ENCODE assay signal across 17 cellular contexts in genomic region chr13:110885966-110886365, GRCh38. TPM values are rescaled to one million over a fixed set of nuclear protein-coding genes. Genes with fewer than 3 reads are reported as not detected.
DNase-seq lines count a peak whose midpoint lies in the region; ATAC-seq and TF ChIP-seq lines count a peak whose summit lies in the region.
"Had no signal": no experiment of that assay in that cellular context is flagged by ENCODE, and none has a peak within 500 bp of the region (broad histone marks: within the 10 kb centered on the region; RNA-seq: fewer than 3 reads in every experiment).

No MANE protein-coding gene starts in this region.

- in situ Hi-C loops in brain microvascular endothelial cell (cut with HindIII; ENCODE audit: low pct_ligation_motif_present, low sequenced_read_pairs): no loop called here

- no peak overlapping the region for H3K4me3 ChIP-seq in brain microvascular endothelial cell (ENCODE audit: low read depth, low read length)
- H3K4me3 ChIP-seq in mucosa of descending colon: no peak overlapping the region
- no peak overlapping the region for H3K4me3 ChIP-seq in upper lobe of left lung

- H3K36me3 ChIP-seq in brain microvascular endothelial cell (replicated peaks) (no peaks in the 10 kb centered on the region), mucosa of descending colon (ENCODE audit: low read depth) (no peaks in the 10 kb centered on the region), upper lobe of left lung (peaks cover 0 to under 1% (median 0%) of the 10 kb centered on the region in 4 donors)

- TF ChIP-seq CTCF in brain microvascular endothelial cell (IDR thresholded peaks at IDR 0.05; ENCODE audit: low read depth, low read length, missing control alignments) (peak; percentile 23), mucosa of descending colon (IDR thresholded peaks at IDR 0.05) (no peak), upper lobe of left lung (IDR thresholded peaks at IDR 0.05) (no peak)

- DNase-seq in COLO668 (lab: John Stamatoyannopoulos, UW; ENCODE audit: unreplicated experiment): peak; percentile 37
- DNase-seq in HT-29 (ENCODE audit: low spot score): peak; percentile 60
- DNase-seq in brain microvascular endothelial cell: no peak
- DNase-seq in mucosa of descending colon: no peak
- no peak for DNase-seq in upper lobe of left lung
- no peak for DNase-seq in NCI-H748 (lab: John Stamatoyannopoulos, UW; ENCODE audit: unreplicated experiment)
- no peak for DNase-seq in activated naive CD4-positive, alpha-beta T cell (lab: John Stamatoyannopoulos, UW)
- DNase-seq: activated CD4-positive, CD25-positive, alpha-beta regulatory T cell treated with anti-CD3 and anti-CD28 coated beads, Interleukin-2, amount 50 U/mL, for 72 hours; activated naive CD4-positive, alpha-beta T cell treated with anti-CD3 and anti-CD28 coated beads for 36 hours; AML-193; effector CD4-positive, alpha-beta T cell; hippocampal formation; NCI-H1694; stimulated activated CD4-positive, alpha-beta T cell treated with anti-CD3 and anti-CD28 coated beads, Interleukin-15, amount 100 ng/mL, for 24 hours; T-helper 17 cell had no signal

- peaks cover 10% of the 10 kb centered on the region for H3K4me1 ChIP-seq in mucosa of descending colon (ENCODE audit: low read depth)
- H3K4me1 ChIP-seq in upper lobe of left lung: no peaks in the 10 kb centered on the region

- H3K27me3 ChIP-seq in brain microvascular endothelial cell (replicated peaks): no peaks in the 10 kb centered on the region
- H3K27me3 ChIP-seq in upper lobe of left lung: no peaks in the 10 kb centered on the region

- H3K27ac ChIP-seq in brain microvascular endothelial cell: no peak overlapping the region
- H3K27ac ChIP-seq in upper lobe of left lung: no peak overlapping the region
- H3K27ac ChIP-seq: HL-60 had no signal

- 51 to 52% methylated on average over 5 of the region's 5 CpGs for WGBS in upper lobe of left lung, 2 donors

- TF ChIP-seq POLR2A in upper lobe of left lung (IDR thresholded peaks at IDR 0.05): no peak

- peak; percentile 30 for ATAC-seq in mucosa of descending colon
- ATAC-seq in upper lobe of left lung (ENCODE audit: low FRiP score in 2 of 2): no peak
- ATAC-seq in HG03025 (IDR thresholded peaks at IDR 0.05; ENCODE audit: low FRiP score, unreplicated experiment): no peak
- ATAC-seq: T-helper 17 cell had no signal

- intact Hi-C loops in mucosa of descending colon (cut with DNase I, micrococcal nuclease): no loop called here

- H3K9me3 ChIP-seq in mucosa of descending colon (no peaks in the 10 kb centered on the region), upper lobe of left lung (no peaks in the 10 kb centered on the region)

- no peak for TF ChIP-seq EP300 in upper lobe of left lung (IDR thresholded peaks at IDR 0.05)

RNA-seq across cellular contexts. Expression of gene ANKRD10, which starts 28.9 kb away (rescaled TPM):
- total RNA-seq in HT-29 (2014; rRNA removed; shearing (Covaris generic)): 279 and 308 TPM in 2 replicates
- total RNA-seq in mucosa of descending colon (100 to 1,000 TPM; 120 to 157 (median 155) TPM), upper lobe of left lung (100 to 1,000 TPM in 3 of 6 donors, 10 to 100 TPM in 3; 91.4 to 190 (median 107) TPM)

Comparison
In these comparisons a context has a peak if more than half of its experiments do, and no peak if none do; other contexts are left out.
1. DNase-seq: peak in COLO668 (single experiment) and HT-29 (single experiment); none in brain microvascular endothelial cell (single experiment), mucosa of descending colon (0 of 3), upper lobe of left lung (0 of 2), NCI-H748 (single experiment) and activated naive CD4-positive, alpha-beta T cell (0 of 4).